Comparison of ENCODE assay signal across 10 cellular contexts in genomic region chr3:171376125-171376947, GRCh38.
DNase-seq lines count a peak whose midpoint lies in the region; ATAC-seq, FAIRE-seq and TF ChIP-seq lines count a peak whose summit lies in the region.
"Had no signal": no experiment of that assay in that cellular context is flagged by ENCODE, and none has a peak within 500 bp of the region (broad histone marks: within the 10 kb centered on the region; RNA-seq: fewer than 3 reads in every experiment).

No MANE protein-coding gene starts in this region.

- H3K36me3 ChIP-seq in breast epithelium: no peaks in the 10 kb centered on the region
- no peaks in the 10 kb centered on the region; a peak in 1 of 4 replicates for H3K36me3 ChIP-seq in GM12878 (ENCODE audit: control insufficient read depth in 2 of 2, insufficient read depth in 2 of 2, low read length in 1 of 2)
- H3K36me3 ChIP-seq in urinary bladder (ENCODE audit: insufficient read depth): no peaks in the 10 kb centered on the region
- H3K36me3 ChIP-seq: esophagus muscularis mucosa had no signal

- in situ Hi-C loops in GM12878 (cut with MboI): no loop called here

- H3K9me3 ChIP-seq in breast epithelium (no peaks in the 10 kb centered on the region), GM12878 (replicated peaks; ENCODE audit: control insufficient read depth, insufficient read depth, low read length) (no peaks in the 10 kb centered on the region; the same call in 2 of the 3 replicates)
- H3K9me3 ChIP-seq: esophagus muscularis mucosa had no signal

- H4K20me1 ChIP-seq in GM12878 (ENCODE audit: control insufficient read depth, insufficient read depth): peaks cover 5% of the 10 kb centered on the region; the same call in 1 of the 2 replicates

- intact Hi-C loops in MCF 10A (cut with micrococcal nuclease) (no loop called here), breast epithelium (cut with DNase I; ENCODE audit: low total_unique reads) (no loop called here), GM12878 (cut with micrococcal nuclease; ENCODE audit: unreplicated experiment) (no loop called here)

- DNase-seq in MCF 10A (ENCODE audit: unreplicated experiment) (no peak), breast epithelium (ENCODE audit: low spot score in 2 of 2) (no peak), GM12878 (ENCODE audit: low read depth, low spot score) (no peak), left lobe of liver (ENCODE audit: low spot score) (no peak), GM10248 (ENCODE audit: extremely low spot score) (no peak), amygdala (lab: John Stamatoyannopoulos, UW) (no peak), GM19240 (ENCODE audit: insufficient read length, low spot score) (no peak)

- H3K4me2 ChIP-seq in GM12878 (ENCODE audit: control insufficient read depth, insufficient read depth): peak overlapping the region; percentile 38

- H2AFZ ChIP-seq in GM12878 (ENCODE audit: control insufficient read depth, low read depth, low read length): no peak overlapping the region

- no peak for TF ChIP-seq EP300 in GM12878 (IDR thresholded peaks at IDR 0.05; ENCODE audit: borderline replicate concordance in 1 of 2, control insufficient read depth in 1 of 2, low read depth in 2 of 2, low read length in 2 of 2)

- no peaks in the 10 kb centered on the region for H3K27me3 Mint-ChIP-seq in MCF 10A (ENCODE audit: insufficient read depth, unreplicated experiment)

- no peaks in the 10 kb centered on the region for H3K27me3 ChIP-seq in breast epithelium
- no peaks in the 10 kb centered on the region for H3K27me3 ChIP-seq in GM12878 (replicated peaks in 1 of 2; ENCODE audit: control insufficient read depth in 2 of 2, insufficient read depth in 2 of 2, low read length in 1 of 2)
- H3K27me3 ChIP-seq: esophagus muscularis mucosa had no signal

- no peak overlapping the region for H3K4me3 Mint-ChIP-seq in MCF 10A (ENCODE audit: unreplicated experiment)

- H3K79me2 ChIP-seq in GM12878 (ENCODE audit: control insufficient read depth, insufficient read depth, low read length): peaks cover 96% of the 10 kb centered on the region

- FAIRE-seq in GM12878 (lab: Jason Lieb, UNC): no peak

- no peaks in the 10 kb centered on the region for H3K9me3 Mint-ChIP-seq in MCF 10A (ENCODE audit: unreplicated experiment)

- H3K4me3 ChIP-seq in breast epithelium: no peak overlapping the region
- no peak overlapping the region for H3K4me3 ChIP-seq in GM12878
- H3K4me3 ChIP-seq in urinary bladder (ENCODE audit: low read depth, low read length): no peak overlapping the region
- H3K4me3 ChIP-seq: esophagus muscularis mucosa had no signal

- RAD21 ChIA-PET in GM12878 (lab: Charles Lee; ENCODE audit: unreplicated experiment): interaction anchor here (1.0 to 3.8 kb wide), 4 partner anchors 26 to 84 kb away, joined by 3 to 10 read pairs (median 4); no protein-coding TSS in a partner anchor

- peak overlapping the region; percentile 32 for H3K27ac Mint-ChIP-seq in MCF 10A (ENCODE audit: low read depth, unreplicated experiment)

- TF ChIP-seq CTCF in MCF 10A (IDR thresholded peaks at IDR 0.05; ENCODE audit: unreplicated experiment): no peak
- no peak for TF ChIP-seq CTCF in breast epithelium (IDR thresholded peaks at IDR 0.05)
- TF ChIP-seq CTCF in GM12878 (IDR thresholded peaks at IDR 0.05 in 2 of 3, conservative IDR thresholded peaks at IDR 0.05 in 1 of 3; ENCODE audit: control insufficient read depth in 2 of 3, extremely low read depth in 1 of 3, insufficient read depth in 1 of 3, low read depth in 3 of 3, low read length in 3 of 3): no peak
- TF ChIP-seq CTCF in GM10248 (IDR thresholded peaks at IDR 0.05; ENCODE audit: control extremely low read depth, extremely low read depth, low read depth, missing control alignments): no peak

- CTCF ChIA-PET in MCF 10A (lab: Yijun Ruan, JAX): no interaction called here
- CTCF ChIA-PET in GM12878 (lab: Yijun Ruan, JAX): interaction anchor here (1.4 to 1.7 kb wide), 2 partner anchors 10 to 61 kb away, joined by 3 to 6 read pairs; no protein-coding TSS in a partner anchor
- CTCF ChIA-PET in GM10248 (lab: Yijun Ruan, JAX): interaction anchor here (1.7 kb wide), 1 partner anchor 8 kb away, joined by 5 read pairs; no protein-coding TSS in a partner anchor

- ATAC-seq in GM12878 (peak; percentile 69), left lobe of liver (peak; percentile 78)

- peaks cover 17% of the 10 kb centered on the region for H3K4me1 Mint-ChIP-seq in MCF 10A (ENCODE audit: insufficient read depth, unreplicated experiment)

- TF ChIP-seq POLR2A in breast epithelium (IDR thresholded peaks at IDR 0.05) (no peak), GM12878 (IDR thresholded peaks at IDR 0.05; ENCODE audit: low read depth, low read length) (no peak)

- POLR2A ChIA-PET in MCF 10A (lab: Yijun Ruan, JAX): interaction anchor here (1.2 kb wide), 1 partner anchor 70 kb away, joined by 3 read pairs; no protein-coding TSS in a partner anchor
- POLR2A ChIA-PET in GM12878 (lab: Charles Lee): no interaction called here
- POLR2A ChIA-PET in GM10248 (lab: Yijun Ruan, JAX): no interaction called here

- SMC1A ChIA-PET in GM12878 (lab: Charles Lee; ENCODE audit: uncharacterized antibody, unreplicated experiment): interaction anchor here (0.6 to 6.1 kb wide), 5 partner anchors 9 to 192 kb away, joined by 3 to 56 read pairs (median 4); no protein-coding TSS in a partner anchor

- H3K36me3 Mint-ChIP-seq in MCF 10A (ENCODE audit: insufficient read depth, unreplicated experiment): no peaks in the 10 kb centered on the region

- no peak for TF ChIP-seq RAD21 in GM12878 (IDR thresholded peaks at IDR 0.05; ENCODE audit: insufficient read depth, low read depth, low read length)

- BruUV-seq in MCF 10A (replicated peaks; lab: Mats Ljungman, UMichigan) (no TSS peak), GM12878 (replicated peaks; lab: Mats Ljungman, UMichigan) (no TSS peak)

- 70% methylated on average over 4 of the region's 4 CpGs for WGBS in GM12878 (ENCODE audit: insufficient coverage, insufficient replicate concordance, low lambda C conversion rate, missing lambda C conversion rate)
- 73% methylated on average over 4 of the region's 4 CpGs for WGBS in urinary bladder

- no peak overlapping the region for H3K9ac ChIP-seq in GM12878 (ENCODE audit: control insufficient read depth, insufficient read depth, low read length)

- H3K4me1 ChIP-seq in breast epithelium (no peaks in the 10 kb centered on the region), GM12878 (ENCODE audit: control insufficient read depth, insufficient read depth, low read length) (peaks cover 34% of the 10 kb centered on the region), urinary bladder (ENCODE audit: insufficient read depth) (no peaks in the 10 kb centered on the region)

- H3K27ac ChIP-seq in breast epithelium (no peak overlapping the region), GM12878 (ENCODE audit: control insufficient read depth, insufficient read depth) (peak overlapping the region; percentile 22; the same call in 1 of the 2 replicates), urinary bladder (ENCODE audit: low read depth) (peak overlapping the region; percentile 41)
- H3K27ac ChIP-seq: C4-2B had no signal

TF ChIP-seq in GM12878, 131 proteins besides CTCF, POLR2A, EP300 and RAD21:
- TF ChIP-seq TCF7 (IDR thresholded peaks at IDR 0.05; ENCODE audit: borderline replicate concordance) (no peak), RUNX3 (IDR thresholded peaks at IDR 0.05; ENCODE audit: low read length) (0 out of 2 replicates have a peak, but pooled peaks have one; percentile 5), BCLAF1 (IDR thresholded peaks at IDR 0.05) (no peak), CHD2 (IDR thresholded peaks at IDR 0.05; ENCODE audit: borderline replicate concordance, low read depth, low read length) (no peak)

Comparison
In these comparisons a context has a peak if more than half of its experiments do, and no peak if none do; other contexts are left out.
1. H3K27ac ChIP-seq: peak in GM12878 (single experiment) and urinary bladder (single experiment); none in breast epithelium (0 of 2).